Comparison of ENCODE assay signal across 18 cellular contexts in the genomic region with DNA sequence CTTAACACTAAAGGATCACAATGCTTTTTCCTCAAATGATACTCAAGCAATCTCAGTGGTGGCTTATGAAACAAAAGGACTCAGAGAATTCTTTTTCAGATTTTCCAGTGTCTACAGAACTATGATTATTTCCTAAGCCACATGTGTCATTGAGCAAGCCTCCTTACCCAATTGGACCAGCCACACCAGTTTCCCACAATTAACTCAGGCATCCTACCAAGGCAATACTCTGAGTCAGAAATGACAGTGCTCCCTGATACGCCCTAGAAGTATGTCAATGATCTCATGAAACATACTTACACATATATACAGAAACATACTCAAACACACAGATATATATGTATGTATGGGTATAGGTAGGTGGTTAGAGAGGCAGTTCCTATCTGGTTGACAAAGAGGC. TPM values are rescaled to one million over a fixed set of nuclear protein-coding genes. Genes with fewer than 3 reads are reported as not detected.
DNase-seq lines count a peak whose midpoint lies in the region; ATAC-seq, FAIRE-seq and TF ChIP-seq lines count a peak whose summit lies in the region.
"Had no signal": no experiment of that assay in that cellular context is flagged by ENCODE, and none has a peak within 500 bp of the region (broad histone marks: within the 10 kb centered on the region; RNA-seq: fewer than 3 reads in every experiment).

No MANE protein-coding gene starts in this region.

- TF ChIP-seq RAD21 in K562 (CRISPR knock-in tag; conservative IDR thresholded peaks at IDR 0.05 in 1 of 2, IDR thresholded peaks at IDR 0.05 in 1 of 2): no peak

- H3K79me2 ChIP-seq in K562 (ENCODE audit: control insufficient read depth, insufficient read depth, low read length): peaks cover 71% of the 10 kb centered on the region

- POLR2A ChIA-PET in K562 (lab: Yijun Ruan, JAX): no interaction called here

- peaks cover 4% of the 10 kb centered on the region for H3K9me1 ChIP-seq in K562 (ENCODE audit: control insufficient read depth, insufficient read depth, low read length)

- H3K4me1 ChIP-seq in K562 (replicated peaks in 1 of 2; ENCODE audit: control insufficient read depth in 2 of 2, insufficient read depth in 2 of 2, low read length in 2 of 2) (peaks cover 6 to 26% of the 10 kb centered on the region in 2 experiments; a peak in 4 of 5 replicates), SJCRH30 (0 out of 2 replicates have a peak, but pooled peaks cover 4% of the 10 kb centered on the region)

- H3K9ac ChIP-seq in K562 (ENCODE audit: insufficient read depth in 1 of 2, low read depth in 2 of 2, low read length in 2 of 2): 0 out of 4 replicates have a peak overlapping the region, but pooled peaks of 1 of the 2 experiments have one; percentile 11
- H3K9ac ChIP-seq: neural progenitor cell had no signal

- TF ChIP-seq CTCF in AG09309 (IDR thresholded peaks at IDR 0.05; ENCODE audit: control insufficient read depth, insufficient read depth, low read depth, low read length, missing control alignments): no peak
- no peak for TF ChIP-seq CTCF in K562 (IDR thresholded peaks at IDR 0.05 in 2 of 3, conservative IDR thresholded peaks at IDR 0.05 in 1 of 3; ENCODE audit: insufficient read depth in 2 of 3, low read depth in 1 of 3, low read length in 3 of 3)
- no peak for TF ChIP-seq CTCF in foreskin fibroblast (IDR thresholded peaks at IDR 0.05; ENCODE audit: low read depth, low read length)

- H3K27me3 ChIP-seq in K562 (ENCODE audit: control insufficient read depth in 2 of 2, insufficient read depth in 2 of 2, low read length in 2 of 2) (no peaks in the 10 kb centered on the region), SJCRH30 (no peaks in the 10 kb centered on the region)
- H3K27me3 ChIP-seq: neural progenitor cell, vagina had no signal

- no peaks in the 10 kb centered on the region for H4K20me1 ChIP-seq in K562 (replicated peaks; ENCODE audit: control insufficient read depth, insufficient read depth, low read length)

- no TSS peak for BruUV-seq in K562 (replicated peaks; lab: Mats Ljungman, UMichigan)

- DNase-seq in AG09309 (ENCODE audit: low read depth) (peak; percentile 69), HT1080 (ENCODE audit: low read depth) (peak; percentile 58), K562 (ENCODE audit: extremely low read depth in 1 of 4, low spot score in 3 of 4) (no peak), foreskin fibroblast (peak; percentile 77 to 92), dedifferentiated amniotic fluid mesenchymal stem cell (ENCODE audit: extremely low spot score) (no peak), SJCRH30 (no peak), NCI-H524 treated with DMSO at 0.1 percent for 48 hours (lab: John Stamatoyannopoulos, UW) (no peak)
- DNase-seq: activated CD4-positive, alpha-beta T cell treated with anti-CD3 and anti-CD28 coated beads, Interleukin-2, amount 50 U/mL, for 48 hours; activated T-cell treated with anti-CD3 and anti-CD28 coated beads, Interleukin-2, amount 50 U/mL, for 72 hours; kidney; NCI-H526 treated with DMSO at 0.1 percent for 48 hours; stomach; SW 1271 had no signal

- 73% methylated on average over 1 of the region's 1 CpG for WGBS in K562 (ENCODE audit: insufficient coverage, low coverage, missing lambda C conversion rate)

- no peaks in the 10 kb centered on the region for H3K9me3 ChIP-seq in K562 (replicated peaks; ENCODE audit: control insufficient read depth, insufficient read depth, low read depth, low read length)
- H3K9me3 ChIP-seq in SJCRH30 (replicated peaks): no peaks in the 10 kb centered on the region
- H3K9me3 ChIP-seq: stomach, vagina had no signal

- TF ChIP-seq EP300 in K562 (IDR thresholded peaks at IDR 0.05; ENCODE audit: low read length): no peak

- H3K4me3 ChIP-seq in AG09309 (ENCODE audit: control insufficient read depth, low read depth, low read length) (no peak overlapping the region), K562 (no peak overlapping the region), foreskin fibroblast (ENCODE audit: low read depth in 1 of 2, low read length in 2 of 2) (no peak overlapping the region), SJCRH30 (no peak overlapping the region)
- H3K4me3 ChIP-seq: neural progenitor cell, stomach, vagina had no signal

- H3K36me3 ChIP-seq in K562 (ENCODE audit: control insufficient read depth, insufficient read depth, low read length): peaks cover 36% of the 10 kb centered on the region
- H3K36me3 ChIP-seq in SJCRH30: no peaks in the 10 kb centered on the region; the same call in 1 of the 2 replicates
- H3K36me3 ChIP-seq: neural progenitor cell, stomach, vagina had no signal

- CTCF ChIA-PET in K562 (lab: Yijun Ruan, JAX; ENCODE audit: low intra/inter-chr PET ratio): no interaction called here

- TF ChIP-seq POLR2A in K562 (conservative IDR thresholded peaks at IDR 0.05): no peak

- no peak overlapping the region; the same call in 2 of the 3 replicates for H3K27ac ChIP-seq in K562 (ENCODE audit: extremely low read depth, low read depth, low read length)
- no peak overlapping the region for H3K27ac ChIP-seq in SJCRH30
- H3K27ac ChIP-seq: neural progenitor cell, stomach, vagina had no signal

- ATAC-seq in K562: no peak
- ATAC-seq in GM21576 (IDR thresholded peaks at IDR 0.05; ENCODE audit: unreplicated experiment): no peak
- ATAC-seq: activated T-cell treated with anti-CD3 and anti-CD28 coated beads, Interleukin-2, amount 50 U/mL, for 72 hours had no signal

- no peak overlapping the region for H3K4me2 ChIP-seq in K562 (ENCODE audit: insufficient read depth, low read length)
- H3K4me2 ChIP-seq: neural progenitor cell had no signal

- in situ Hi-C loops in K562 (cut with MboI): no loop called here

- H2AFZ ChIP-seq in K562 (ENCODE audit: low read depth, low read length): no peak overlapping the region
- H2AFZ ChIP-seq: neural progenitor cell had no signal

- no peak for FAIRE-seq in K562 (lab: Jason Lieb, UNC)
- FAIRE-seq: endometrium, H1, kidney had no signal

- intact Hi-C loops in K562 (cut with micrococcal nuclease): no loop called here

TF ChIP-seq in K562, 482 proteins besides CTCF, POLR2A, EP300 and RAD21:
- TF ChIP-seq, protein P1, sequence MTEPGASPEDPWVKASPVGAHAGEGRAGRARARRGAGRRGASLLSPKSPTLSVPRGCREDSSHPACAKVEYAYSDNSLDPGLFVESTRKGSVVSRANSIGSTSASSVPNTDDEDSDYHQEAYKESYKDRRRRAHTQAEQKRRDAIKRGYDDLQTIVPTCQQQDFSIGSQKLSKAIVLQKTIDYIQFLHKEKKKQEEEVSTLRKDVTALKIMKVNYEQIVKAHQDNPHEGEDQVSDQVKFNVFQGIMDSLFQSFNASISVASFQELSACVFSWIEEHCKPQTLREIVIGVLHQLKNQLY (CRISPR knock-in tag; conservative IDR thresholded peaks at IDR 0.05): no peak
- TF ChIP-seq ZNF707 (CRISPR knock-in tag; conservative IDR thresholded peaks at IDR 0.05): no peak
- 0 out of 2 replicates have a peak, but pooled peaks have one; percentile 4 for TF ChIP-seq RBFOX2 (IDR thresholded peaks at IDR 0.05; ENCODE audit: low read depth, low read length)
- no peak for TF ChIP-seq ARID2 (IDR thresholded peaks at IDR 0.05)
TF ChIP-seq in K562: peak in this region for 1.

RNA-seq across cellular contexts. Expression of gene ADAMTS3, which starts 4.8 kb away (rescaled TPM):
- 3.9 and 4.1 TPM in 2 replicates for total RNA-seq in HT1080 (2014; rRNA removed; shearing (Covaris generic))
- polyA plus RNA-seq in HT1080 (2015; cell fraction: cytosol; rRNA removed): 0.95 and 1.2 TPM in 2 replicates
- polyA plus RNA-seq in HT1080 (2015; cell fraction: nucleus; rRNA removed): 5.1 and 6.0 TPM in 2 replicates
- total RNA-seq in K562 (2011; cell fraction: chromatin; rRNA removed; ENCODE audit: low replicate concordance): 40.0 and 55.6 TPM in 2 replicates
- total RNA-seq in K562 (2011; cell fraction: nucleolus; rRNA removed): 24.3 and 30.0 TPM in 2 replicates
- total RNA-seq in K562 (2011; cell fraction: nucleoplasm; rRNA removed): 40.3 and 49.6 TPM in 2 replicates
- total RNA-seq in K562 (2014; rRNA removed) (10.3 and 11.1 TPM in 2 replicates), K562 (2014; rRNA removed; fragmentation: Illumina TruSeq; extraction: Trizol) (17.7 and 19.1 TPM in 2 replicates), K562 (2015; rRNA removed; fragmentation: Illumina TruSeq; extraction: Trizol) (17.0 and 17.2 TPM in 2 replicates), K562 (2021) (15.8 and 18.0 TPM in 2 replicates)
- polyA plus RNA-seq in K562 (2011; rRNA removed) (11.2 and 14.4 TPM in 2 replicates), K562 (2014; fragmentation: Illumina TruSeq; extraction: Trizol) (12.0 and 12.1 TPM in 2 replicates), K562 (2014; fragmentation: Nextera tagmentation; extraction: Ambion mirVana) (1 to 10 TPM; 4.0 to 4.6 TPM), K562 (2014; rRNA removed) (8.0 and 9.3 TPM in 2 replicates)
- polyA plus RNA-seq in K562 (2011; cell fraction: cytosol; rRNA removed): 6.2 and 7.6 TPM in 2 replicates
- polyA plus RNA-seq in K562 (2011; cell fraction: nucleus; rRNA removed): 24.0 and 32.4 TPM in 2 replicates
- 9.4 and 10.8 TPM in 2 replicates for polyA plus RNA-seq in K562 (2012)
- polyA minus RNA-seq in K562 (2011; rRNA and poly(A)+ RNA removed): 49.8 and 56.4 TPM in 2 replicates
- polyA minus RNA-seq in K562 (2011; cell fraction: cytosol; rRNA and poly(A)+ RNA removed): 12.0 and 18.0 TPM in 2 replicates
- 43.1 and 59.1 TPM in 2 replicates for polyA minus RNA-seq in K562 (2011; cell fraction: nucleus; rRNA and poly(A)+ RNA removed)
- 6.7 and 8.2 TPM in 2 replicates for total RNA-seq in SJCRH30 (2014; rRNA removed; shearing (Covaris generic))
- total RNA-seq: activated T-cell treated with anti-CD3 and anti-CD28 coated beads, Interleukin-2, amount 50 U/mL, for 72 hours had no signal

Comparison
In these comparisons a context has a peak if more than half of its experiments do, and no peak if none do; other contexts are left out.
1. DNase-seq: peak in AG09309 (single experiment), HT1080 (single experiment) and foreskin fibroblast (2 of 2); none in K562 (0 of 4), dedifferentiated amniotic fluid mesenchymal stem cell (single experiment), SJCRH30 (0 of 2) and NCI-H524 treated with DMSO at 0.1 percent for 48 hours (single experiment).